17 cellular contexts compared by ENCODE assay signal in genomic region chr4:69754926-69755580, GRCh38. TPM values are rescaled to one million over a fixed set of nuclear protein-coding genes. Genes with fewer than 3 reads are reported as not detected.
"Had no signal": no experiment of that assay in that cellular context is flagged by ENCODE, and none has a peak within 500 bp of the region (broad histone marks: within the 10 kb centered on the region; RNA-seq: fewer than 3 reads in every experiment).

No MANE protein-coding gene starts in this region.

- H3K27me3 Mint-ChIP-seq: activated CD4-positive, alpha-beta memory T cell treated with anti-CD3 and anti-CD28 coated beads for 36 hours; stimulated activated naive CD8-positive, alpha-beta T cell treated with anti-CD3 and anti-CD28 coated beads, Interleukin-15, Interleukin-2, amounts not matched to agents 100 ng/mL and 50 ng/mL, for 24 hours had no signal

- H3K36me3 ChIP-seq: gastrocnemius medialis, heart right ventricle, SJSA1 had no signal

- H3K4me3 ChIP-seq: gastrocnemius medialis, heart right ventricle, SJSA1, testis had no signal

- H3K27ac ChIP-seq: gastrocnemius medialis, heart right ventricle, SJSA1, testis had no signal

- H3K27me3 ChIP-seq: gastrocnemius medialis, heart right ventricle, testis had no signal

- H3K4me3 Mint-ChIP-seq: activated CD4-positive, alpha-beta memory T cell treated with anti-CD3 and anti-CD28 coated beads for 36 hours; stimulated activated naive CD8-positive, alpha-beta T cell treated with anti-CD3 and anti-CD28 coated beads, Interleukin-15, Interleukin-2, amounts not matched to agents 100 ng/mL and 50 ng/mL, for 24 hours had no signal

- H3K27ac Mint-ChIP-seq: activated CD4-positive, alpha-beta memory T cell treated with anti-CD3 and anti-CD28 coated beads for 36 hours; stimulated activated naive CD8-positive, alpha-beta T cell treated with anti-CD3 and anti-CD28 coated beads, Interleukin-15, Interleukin-2, amounts not matched to agents 100 ng/mL and 50 ng/mL, for 24 hours had no signal

- ATAC-seq: gastrocnemius medialis, heart right ventricle, left ventricle myocardium superior had no signal

- DNase-seq: activated CD4-positive, alpha-beta memory T cell treated with anti-CD3 and anti-CD28 coated beads for 36 hours; activated CD4-positive, CD25-positive, alpha-beta regulatory T cell treated with anti-CD3 and anti-CD28 coated beads, Interleukin-2, amount 50 U/mL, for 72 hours; activated T-cell treated with anti-CD3 and anti-CD28 coated beads, Interleukin-2, amount 50 U/mL, for 48 hours; effector CD4-positive, alpha-beta T cell; gastrocnemius medialis; heart right ventricle; islet precursor cell; left ventricle myocardium superior; mesendoderm; occipital lobe; stimulated activated CD4-positive, alpha-beta T cell treated with anti-CD3 and anti-CD28 coated beads, Interleukin-15, amount 100 ng/mL, for 24 hours; stimulated activated CD4-positive, alpha-beta T cell treated with anti-CD3 and anti-CD28 coated beads, Interleukin-4, amount 100 ng/mL, for 24 hours; SW 1271; testis had no signal

- H3K4me1 ChIP-seq: gastrocnemius medialis, SJSA1, testis had no signal

- H3K9me3 ChIP-seq: gastrocnemius medialis, SJSA1, testis had no signal

RNA-seq across cellular contexts. Expression of gene SULT1B1, which starts 5.4 kb away (rescaled TPM):
- total RNA-seq: fibroblast of lung, SJSA1 had no signal
